In genomic region chr16:11586856-11587642, GRCh38 we compare ENCODE assay signal across 8 cellular contexts. TPM values are rescaled to one million over a fixed set of nuclear protein-coding genes. Genes with fewer than 3 reads are reported as not detected.
DNase-seq lines count a peak whose midpoint lies in the region; ATAC-seq, FAIRE-seq and TF ChIP-seq lines count a peak whose summit lies in the region.

Gene LITAF, minus strand, starts transcription at chr16:11586919. Its CDS starts 30,189 bp downstream, at chr16:11556730.

- peak within 1 kb of the TSS; percentile 94 for H2BK120ac ChIP-seq in trophoblast cell (ENCODE audit: insufficient read depth, low read length, poor library complexity)

- peak within 1 kb of the TSS; percentile 88 for H2BK5ac ChIP-seq in trophoblast cell (ENCODE audit: low read depth, low read length, poor library complexity)

- TF ChIP-seq RAD21 in A549 (conservative IDR thresholded peaks at IDR 0.05 in 1 of 2, IDR thresholded peaks at IDR 0.05 in 1 of 2) = no peak; a peak in 2 of 5 replicates

- H3K4me3 Mint-ChIP-seq in activated naive CD8-positive, alpha-beta T cell = peak within 1 kb of the TSS; percentile 90

- H2AK5ac ChIP-seq in trophoblast cell (ENCODE audit: low read length) = peak within 1 kb of the TSS; percentile 56

- H3K36me3 Mint-ChIP-seq in activated naive CD8-positive, alpha-beta T cell = peaks cover 2% of the 10 kb centered on the region

- H3K27ac ChIP-seq in A549 (peak within 1 kb of the TSS; percentile 99 to 100), RWPE2 (ENCODE audit: poor library complexity, severe bottlenecking) (peak within 1 kb of the TSS; percentile 76), trophoblast cell (ENCODE audit: low read depth, low read length) (peak within 1 kb of the TSS; percentile 55)

- peak; percentile 85 to 90 for ATAC-seq in A549
- ATAC-seq in GM18505 (IDR thresholded peaks at IDR 0.05; ENCODE audit: unreplicated experiment) = peak; percentile 52
- ATAC-seq in HG03066 (IDR thresholded peaks at IDR 0.05; ENCODE audit: low read depth, unreplicated experiment) = peak; percentile 49
- ATAC-seq in RWPE2 (ENCODE audit: low read depth) = peak; percentile 86
- peak; percentile 88 for ATAC-seq in Right ventricle myocardium inferior
- no peak for ATAC-seq in GM18870 (IDR thresholded peaks at IDR 0.05; ENCODE audit: unreplicated experiment)

- H3K36me3 ChIP-seq in RWPE2 (ENCODE audit: low read depth) (peaks cover 20% of the 10 kb centered on the region; the same call in 1 of the 2 replicates), trophoblast cell (ENCODE audit: control insufficient read depth in 1 of 2, insufficient read depth in 2 of 2, low read length in 2 of 2) (no peaks in the 10 kb centered on the region)

- H3K4ac ChIP-seq in trophoblast cell (ENCODE audit: low read depth, low read length) = peak within 1 kb of the TSS; percentile 85

- TF ChIP-seq CTCF in A549 (IDR thresholded peaks at IDR 0.05) (no peak; the same call in 2 of the 3 replicates), RWPE2 (IDR thresholded peaks at IDR 0.05; ENCODE audit: poor library complexity, severe bottlenecking) (no peak)

- no peaks in the 10 kb centered on the region for H3K27me3 Mint-ChIP-seq in activated naive CD8-positive, alpha-beta T cell

- H3K18ac ChIP-seq in trophoblast cell (ENCODE audit: low read length) = peak within 1 kb of the TSS; percentile 98

- FAIRE-seq in A549 (lab: Jason Lieb, UNC) = no peak

- intact Hi-C loops in Right ventricle myocardium inferior (cut with DNase I) = loop anchor here (5.0 kb wide), 1 partner anchor 55 kb away; no protein-coding TSS in a partner anchor

- WGBS in A549 (ENCODE audit: missing lambda C conversion rate) = 11% methylated on average over 16 of the region's 74 CpGs
- WGBS in trophoblast cell (ENCODE audit: extremely low coverage, insufficient coverage, insufficient read length) = no CpG with 5 or more reads among the region's 74 CpGs

- H4K12ac ChIP-seq in trophoblast cell (ENCODE audit: low read depth, low read length) = peak within 1 kb of the TSS; percentile 75

- peak within 1 kb of the TSS; percentile 75 for H3K9ac ChIP-seq in trophoblast cell (ENCODE audit: low read length)

- POLR2A ChIA-PET in A549 (lab: Yijun Ruan, JAX) = interaction anchor here (0.6 to 3.2 kb wide), 11 partner anchors 10 to 318 kb away, joined by 3 to 57 read pairs (median 4); partner anchors contain the start of gene TXNDC11

- H3K4me2 ChIP-seq in A549 (peak within 1 kb of the TSS; percentile 97), trophoblast cell (ENCODE audit: low read length) (peak within 1 kb of the TSS; percentile 86)

- no peaks in the 10 kb centered on the region for H3K27me3 ChIP-seq in RWPE2 (ENCODE audit: insufficient read depth, poor library complexity, severe bottlenecking)
- no peaks in the 10 kb centered on the region for H3K27me3 ChIP-seq in trophoblast cell (ENCODE audit: insufficient read depth, low read length)

- H3K4me3 ChIP-seq in A549 (peak within 1 kb of the TSS; percentile 93), RWPE2 (ENCODE audit: severe bottlenecking) (peak within 1 kb of the TSS; percentile 98), trophoblast cell (ENCODE audit: low read depth, low read length) (peak within 1 kb of the TSS; percentile 84)

- peak within 1 kb of the TSS; percentile 97 for H4K8ac ChIP-seq in trophoblast cell (ENCODE audit: low read depth, low read length)

- peak within 1 kb of the TSS; percentile 94 for H3K27ac Mint-ChIP-seq in activated naive CD8-positive, alpha-beta T cell

- H3K9me3 ChIP-seq in A549 = no peaks in the 10 kb centered on the region
- H3K9me3 ChIP-seq in RWPE2 (ENCODE audit: severe bottlenecking) = no peaks in the 10 kb centered on the region
- peaks cover 2% of the 10 kb centered on the region for H3K9me3 ChIP-seq in trophoblast cell (ENCODE audit: insufficient read depth, low read depth, low read length)

- H4K91ac ChIP-seq in trophoblast cell (ENCODE audit: low read depth, low read length) = peak within 1 kb of the TSS; percentile 98

- H3K9me3 Mint-ChIP-seq in activated naive CD8-positive, alpha-beta T cell (ENCODE audit: low read depth) = no peaks in the 10 kb centered on the region

- CTCF ChIA-PET in A549 (lab: Yijun Ruan, JAX) = interaction anchor here (0.8 to 3.2 kb wide), 9 partner anchors 9 to 179 kb away, joined by 3 to 21 read pairs (median 4); no protein-coding TSS in a partner anchor

- TF ChIP-seq POLR2A in A549 (IDR thresholded peaks at IDR 0.05; ENCODE audit: low read length) (peak; percentile 58), GM18505 (IDR thresholded peaks at IDR 0.05; ENCODE audit: borderline replicate concordance, extremely low read depth, insufficient read depth, insufficient read length) (peak; percentile 82)

- H3K79me2 ChIP-seq in trophoblast cell (ENCODE audit: control insufficient read depth, insufficient read depth, low read length, poor library complexity) = peaks cover 13% of the 10 kb centered on the region

- H3K4me1 ChIP-seq in A549 (peaks cover 38% of the 10 kb centered on the region), RWPE2 (ENCODE audit: insufficient read depth, poor library complexity, severe bottlenecking) (peaks cover 25% of the 10 kb centered on the region), trophoblast cell (ENCODE audit: control insufficient read depth in 1 of 2, insufficient read depth in 2 of 2, low read length in 2 of 2) (peaks cover 9 to 15% of the 10 kb centered on the region in 2 experiments)

- H2AFZ ChIP-seq in trophoblast cell (ENCODE audit: insufficient read depth, low read length, poor library complexity) = peak within 1 kb of the TSS; percentile 88

- peak within 1 kb of the TSS; percentile 77 for H2BK12ac ChIP-seq in trophoblast cell (ENCODE audit: low read length)

- peaks cover 42% of the 10 kb centered on the region for H3K4me1 Mint-ChIP-seq in activated naive CD8-positive, alpha-beta T cell (ENCODE audit: low read depth)

- H3K79me1 ChIP-seq in trophoblast cell (ENCODE audit: low read length) = peaks cover 17% of the 10 kb centered on the region

- H3K14ac ChIP-seq in trophoblast cell (ENCODE audit: low read length) = peak within 1 kb of the TSS; percentile 95

- DNase-seq in A549 (ENCODE audit: low read depth in 1 of 2, low spot score in 1 of 2) (peak; percentile 55 to 67), RWPE2 (ENCODE audit: low spot score) (no peak), Right ventricle myocardium inferior (ENCODE audit: missing footprints) (peak; percentile 87), trophoblast cell (peak in 1 of 2 donors; percentile 55)

- H3K23ac ChIP-seq in trophoblast cell (ENCODE audit: low read length) = no peak within 1 kb of the TSS

- no peak for TF ChIP-seq EP300 in A549 (IDR thresholded peaks at IDR 0.05)

TF ChIP-seq in A549, 52 proteins besides CTCF, POLR2A, EP300 and RAD21 (continues in another document):
- TF ChIP-seq MAX (IDR thresholded peaks at IDR 0.05) (no peak), HMGXB4 (CRISPR knock-in tag; IDR thresholded peaks at IDR 0.05; ENCODE audit: borderline replicate concordance) (no peak), TP53 (CRISPR knock-in tag; IDR thresholded peaks at IDR 0.05) (no peak), E2F6 (IDR thresholded peaks at IDR 0.05; ENCODE audit: borderline replicate concordance, low read depth) (no peak), SREBF2 (IDR thresholded peaks at IDR 0.05) (no peak), FOXS1 (CRISPR knock-in tag; IDR thresholded peaks at IDR 0.05) (no peak), EHMT2 (IDR thresholded peaks at IDR 0.05; ENCODE audit: low read depth) (no peak), CBX8 (IDR thresholded peaks at IDR 0.05) (no peak), PBX3 (IDR thresholded peaks at IDR 0.05) (no peak), CHD2 (IDR thresholded peaks at IDR 0.05; ENCODE audit: low read length, partially characterized antibody) (no peak), BHLHE40 (IDR thresholded peaks at IDR 0.05; ENCODE audit: low read depth, low read length) (no peak), ESRRA (IDR thresholded peaks at IDR 0.05; ENCODE audit: borderline replicate concordance, low read length) (no peak)

RNA-seq across cellular contexts. Expression of gene LITAF, which starts in this region (rescaled TPM):
- 197 and 216 TPM in 2 replicates for polyA plus RNA-seq in A549 (2011; rRNA removed)
- 250 and 441 TPM in 2 replicates for polyA plus RNA-seq in A549 (2012; cell fraction: cytosol; rRNA removed)
- 173 and 229 TPM in 2 replicates for polyA plus RNA-seq in A549 (2012; cell fraction: nucleus; rRNA removed)
- polyA plus RNA-seq in A549 (2017; fragmentation: RNase III; extraction: RNeasy Plus Mini Kit Qiagen cat#74134 plus additional on column Dnase treatment) = 197 to 227 TPM (median 218 TPM) in 3 replicates
- polyA minus RNA-seq in A549 (2011; rRNA and poly(A)+ RNA removed) = 215 and 242 TPM in 2 replicates
- total RNA-seq in Right ventricle myocardium inferior = 78.4 TPM
- polyA plus RNA-seq in trophoblast cell (2013) = 110 and 113 TPM in 2 replicates
